19 cellular contexts compared by ENCODE assay signal in genomic region chr1:108624069-108624468, GRCh38. TPM values are rescaled to one million over a fixed set of nuclear protein-coding genes. Genes with fewer than 3 reads are reported as not detected.
DNase-seq lines count a peak whose midpoint lies in the region; ATAC-seq and TF ChIP-seq lines count a peak whose summit lies in the region.
"Had no signal": no experiment of that assay in that cellular context is flagged by ENCODE, and none has a peak within 500 bp of the region (broad histone marks: within the 10 kb centered on the region; RNA-seq: fewer than 3 reads in every experiment).

No MANE protein-coding gene starts in this region.

- intact Hi-C loops in Right ventricle myocardium inferior (cut with DNase I) (no loop called here), left ventricle myocardium inferior (cut with micrococcal nuclease) (no loop called here), dorsolateral prefrontal cortex (cut with DNase I) (no loop called here), OCI-LY7 (cut with micrococcal nuclease; ENCODE audit: unreplicated experiment) (no loop called here)

- no peak for DNase-seq in Right ventricle myocardium inferior (ENCODE audit: missing footprints)
- DNase-seq in left ventricle myocardium inferior: no peak
- DNase-seq in LNCaP clone FGC (ENCODE audit: low read depth): peak; percentile 59
- no peak for DNase-seq in dorsolateral prefrontal cortex
- DNase-seq in pons (ENCODE audit: low spot score): peak; percentile 31
- DNase-seq in immature natural killer cell: no peak
- DNase-seq in activated CD8-positive, alpha-beta T cell treated with anti-CD3 and anti-CD28 coated beads, Interleukin-2, amount 10 ng/mL, durations not matched to agents 7 days and 5 days: no peak
- no peak for DNase-seq in OCI-LY7 (ENCODE audit: low spot score)
- DNase-seq: CD4-positive, alpha-beta T cell; Kasumi-1; MM.1S; NCI-H1694; NCI-H2029 treated with DMSO at 0.1 percent for 48 hours; NCI-H446 treated with DMSO at 0.1 percent for 48 hours; NCI-H526; NCI-H82; Peyer's patch; SK-N-SH had no signal

- H3K4me1 ChIP-seq in left ventricle myocardium inferior (peaks cover 9% of the 10 kb centered on the region), OCI-LY7 (ENCODE audit: insufficient read depth, low read length, poor library complexity, severe bottlenecking) (no peaks in the 10 kb centered on the region)
- H3K4me1 ChIP-seq: Peyer's patch had no signal

- no peaks in the 10 kb centered on the region for H3K4me1 Mint-ChIP-seq in immature natural killer cell
- no peaks in the 10 kb centered on the region for H3K4me1 Mint-ChIP-seq in activated CD8-positive, alpha-beta T cell treated with anti-CD3 and anti-CD28 coated beads, Interleukin-2, amount 10 ng/mL, durations not matched to agents 7 days and 5 days (ENCODE audit: low read depth)

- peak overlapping the region in 2 of 6 donors; percentile 32 to 41 for H3K27ac Mint-ChIP-seq in immature natural killer cell
- no peak overlapping the region for H3K27ac Mint-ChIP-seq in activated CD8-positive, alpha-beta T cell treated with anti-CD3 and anti-CD28 coated beads, Interleukin-2, amount 10 ng/mL, durations not matched to agents 7 days and 5 days
- H3K27ac Mint-ChIP-seq: CD4-positive, alpha-beta T cell had no signal

- no TSS peak for BruUV-seq in OCI-LY7 (replicated peaks; lab: Mats Ljungman, UMichigan)

- no peaks in the 10 kb centered on the region for H4K20me1 ChIP-seq in OCI-LY7 (ENCODE audit: insufficient read depth, low read length)

- H3K9me3 Mint-ChIP-seq in immature natural killer cell: no peaks in the 10 kb centered on the region
- H3K9me3 Mint-ChIP-seq in activated CD8-positive, alpha-beta T cell treated with anti-CD3 and anti-CD28 coated beads, Interleukin-2, amount 10 ng/mL, durations not matched to agents 7 days and 5 days (ENCODE audit: insufficient read depth): no peaks in the 10 kb centered on the region
- H3K9me3 Mint-ChIP-seq: CD4-positive, alpha-beta T cell had no signal

- POLR2A ChIA-PET in activated CD8-positive, alpha-beta T cell treated with anti-CD3 and anti-CD28 coated beads, Interleukin-2, amount 10 ng/mL, durations not matched to agents 7 days and 5 days (lab: Charles Lee): interaction anchor here (0.6 kb wide), 1 partner anchor 427 kb away, joined by 3 read pairs; no protein-coding TSS in a partner anchor
- POLR2A ChIA-PET in OCI-LY7 (lab: Charles Lee): no interaction called here

- H2AFZ ChIP-seq in OCI-LY7 (ENCODE audit: low read length): no peak overlapping the region

- H3K4me3 ChIP-seq in left ventricle myocardium inferior (no peak overlapping the region), LNCaP clone FGC (ENCODE audit: low read depth, low read length) (no peak overlapping the region), dorsolateral prefrontal cortex (no peak overlapping the region), OCI-LY7 (ENCODE audit: low read depth, low read length, poor library complexity, severe bottlenecking) (no peak overlapping the region)
- H3K4me3 ChIP-seq: BLaER1 treated with 17β-estradiol and CSF1 and Interleukin-3, amounts not matched to agents 10 nM and 100 nM; Peyer's patch had no signal

- H3K27me3 ChIP-seq in left ventricle myocardium inferior (ENCODE audit: low read depth): no peaks in the 10 kb centered on the region
- no peaks in the 10 kb centered on the region for H3K27me3 ChIP-seq in dorsolateral prefrontal cortex
- H3K27me3 ChIP-seq: BLaER1 treated with 17β-estradiol and CSF1 and Interleukin-3, amounts not matched to agents 10 nM and 100 nM; Peyer's patch had no signal

- peaks cover 4 to 33% (median 12%) of the 10 kb centered on the region in 3 donors for H3K36me3 Mint-ChIP-seq in immature natural killer cell
- H3K36me3 Mint-ChIP-seq in activated CD8-positive, alpha-beta T cell treated with anti-CD3 and anti-CD28 coated beads, Interleukin-2, amount 10 ng/mL, durations not matched to agents 7 days and 5 days (ENCODE audit: low read depth): no peaks in the 10 kb centered on the region

- no peaks in the 10 kb centered on the region for H3K9me2 ChIP-seq in OCI-LY7 (ENCODE audit: insufficient read depth, low read length)
- H3K9me2 ChIP-seq: SK-N-SH had no signal

- CTCF ChIA-PET in activated CD8-positive, alpha-beta T cell treated with anti-CD3 and anti-CD28 coated beads, Interleukin-2, amount 10 ng/mL, durations not matched to agents 7 days and 5 days (lab: Charles Lee): no interaction called here
- CTCF ChIA-PET in OCI-LY7 (lab: Charles Lee; ENCODE audit: unreplicated experiment): no interaction called here

- no peak overlapping the region for H3K4me3 Mint-ChIP-seq in immature natural killer cell
- H3K4me3 Mint-ChIP-seq in activated CD8-positive, alpha-beta T cell treated with anti-CD3 and anti-CD28 coated beads, Interleukin-2, amount 10 ng/mL, durations not matched to agents 7 days and 5 days: no peak overlapping the region
- H3K4me3 Mint-ChIP-seq: CD4-positive, alpha-beta T cell had no signal

- TF ChIP-seq CTCF in left ventricle myocardium inferior (IDR thresholded peaks at IDR 0.05; ENCODE audit: borderline replicate concordance): no peak
- no peak for TF ChIP-seq CTCF in LNCaP clone FGC (IDR thresholded peaks at IDR 0.05; ENCODE audit: control insufficient read depth, extremely low read depth, insufficient read depth)
- no peak for TF ChIP-seq CTCF in dorsolateral prefrontal cortex (IDR thresholded peaks at IDR 0.05 in 54 of 56, conservative IDR thresholded peaks at IDR 0.05 in 2 of 56; ENCODE audit: low read depth in 1 of 56, partially characterized antibody in 56 of 56)
- TF ChIP-seq CTCF in OCI-LY7 (conservative IDR thresholded peaks at IDR 0.05; ENCODE audit: low read length): no peak

- H3K27me3 Mint-ChIP-seq in immature natural killer cell (ENCODE audit: low read depth in 3 of 3): no peaks in the 10 kb centered on the region
- H3K27me3 Mint-ChIP-seq in activated CD8-positive, alpha-beta T cell treated with anti-CD3 and anti-CD28 coated beads, Interleukin-2, amount 10 ng/mL, durations not matched to agents 7 days and 5 days (ENCODE audit: low read depth): no peaks in the 10 kb centered on the region
- H3K27me3 Mint-ChIP-seq: CD4-positive, alpha-beta T cell had no signal

- H3K27ac ChIP-seq in left ventricle myocardium inferior (replicated peaks): no peak overlapping the region
- H3K27ac ChIP-seq in dorsolateral prefrontal cortex: peak overlapping the region in 35 of 59 donors; percentile 0 to 75 (median 47)
- no peak overlapping the region for H3K27ac ChIP-seq in OCI-LY7 (ENCODE audit: low read depth, low read length, poor library complexity, severe bottlenecking)
- H3K27ac ChIP-seq: BLaER1 treated with 17β-estradiol and CSF1 and Interleukin-3, amounts not matched to agents 10 nM and 100 nM; Peyer's patch had no signal

- H3K9me3 ChIP-seq in left ventricle myocardium inferior (replicated peaks) (no peaks in the 10 kb centered on the region), OCI-LY7 (ENCODE audit: low read length) (no peaks in the 10 kb centered on the region)
- H3K9me3 ChIP-seq: BLaER1 treated with 17β-estradiol and CSF1 and Interleukin-3, amounts not matched to agents 10 nM and 100 nM; Peyer's patch; SK-N-SH had no signal

- H3K36me3 ChIP-seq in left ventricle myocardium inferior (peaks cover 15% of the 10 kb centered on the region), OCI-LY7 (ENCODE audit: insufficient read depth, low read length) (no peaks in the 10 kb centered on the region)

- ATAC-seq in Right ventricle myocardium inferior: peak; percentile 60
- ATAC-seq in activated CD8-positive, alpha-beta T cell treated with anti-CD3 and anti-CD28 coated beads, Interleukin-2, amount 10 ng/mL, durations not matched to agents 7 days and 5 days: no peak

- no peak overlapping the region for H3K4me2 ChIP-seq in OCI-LY7 (ENCODE audit: low read length)
- H3K4me2 ChIP-seq: BLaER1 treated with 17β-estradiol and CSF1 and Interleukin-3, amounts not matched to agents 10 nM and 100 nM; SK-N-SH had no signal

- H3K79me2 ChIP-seq in OCI-LY7 (ENCODE audit: insufficient read depth, low read depth, low read length): no peaks in the 10 kb centered on the region

RNA-seq across cellular contexts. Expression of gene HENMT1, which starts 36.8 kb away (rescaled TPM):
- total RNA-seq in Right ventricle myocardium inferior (1.1 TPM), left ventricle myocardium inferior (1.4 TPM), dorsolateral prefrontal cortex (10 to 100 TPM in 104 of 120 experiments, 1 to 10 TPM in 16; 6.1 to 22.0 (median 14.4) TPM), OCI-LY7 (2022) (0.35 and 0.84 TPM in 2 replicates)
- 100 to 1,000 TPM in 2 of 3 donors, 10 to 100 TPM in 1; 80.4 to 142 (median 108) TPM for polyA plus RNA-seq in immature natural killer cell
- 10 to 100 TPM; 38.7 to 40.5 TPM for total RNA-seq in activated CD8-positive, alpha-beta T cell treated with anti-CD3 and anti-CD28 coated beads, Interleukin-2, amount 10 ng/mL, durations not matched to agents 7 days and 5 days
- not detected in 2 replicates for total RNA-seq in OCI-LY7 (2014; rRNA removed; shearing (Covaris generic))

Comparison
In these comparisons a context has a peak if more than half of its experiments do, and no peak if none do; other contexts are left out.
1. DNase-seq: peak in LNCaP clone FGC (single experiment) and pons (single experiment); none in Right ventricle myocardium inferior (single experiment), left ventricle myocardium inferior (single experiment), dorsolateral prefrontal cortex (0 of 10), immature natural killer cell (0 of 3), activated CD8-positive, alpha-beta T cell treated with anti-CD3 and anti-CD28 coated beads, Interleukin-2, amount 10 ng/mL, durations not matched to agents 7 days and 5 days (single experiment) and OCI-LY7 (single experiment).
2. H3K27ac ChIP-seq: peak in dorsolateral prefrontal cortex (35 of 59); none in left ventricle myocardium inferior (single experiment) and OCI-LY7 (single experiment).